8 cellular contexts compared by ENCODE assay signal in genomic region chr19:19138110-19138981, GRCh38. TPM values are rescaled to one million over a fixed set of nuclear protein-coding genes. Genes with fewer than 3 reads are reported as not detected.
DNase-seq lines count a peak whose midpoint lies in the region; ATAC-seq and TF ChIP-seq lines count a peak whose summit lies in the region.

Gene TMEM161A (minus strand): TSS chr19:19138478. CDS start chr19:19138428, 50 bp downstream.

- peaks cover 5% of the 10 kb centered on the region; the same call in 1 of the 2 replicates for H3K4me1 ChIP-seq in GM23338 (ENCODE audit: insufficient read depth)

- peak within 1 kb of the TSS; percentile 99 for H3K4me2 ChIP-seq in GM23338

- H3K36me3 Mint-ChIP-seq in GM23338 (ENCODE audit: low read depth) (peaks cover 10% of the 10 kb centered on the region), naive B cell (no peaks in the 10 kb centered on the region)
- H3K36me3 Mint-ChIP-seq in stimulated activated effector memory CD8-positive, alpha-beta T cell treated with anti-CD3 and anti-CD28 coated beads, Interleukin-12 subunit alpha, Interleukin-12 subunit beta, amount 100 ng/mL, for 72 hours = peaks cover 7% of the 10 kb centered on the region

- H3K27me3 Mint-ChIP-seq in GM23338 (ENCODE audit: insufficient read depth, low read depth, poor library complexity) = peaks cover 39% of the 10 kb centered on the region
- no peaks in the 10 kb centered on the region for H3K27me3 Mint-ChIP-seq in naive B cell

- peaks cover 10% of the 10 kb centered on the region; the same call in 1 of the 2 replicates for H3F3A ChIP-seq in GM23338 (replicated peaks; ENCODE audit: low read depth)

- no peaks in the 10 kb centered on the region for H3K9me2 ChIP-seq in GM23338 (ENCODE audit: insufficient read depth)

- H3K27ac Mint-ChIP-seq in GM23338 = peak within 1 kb of the TSS; percentile 97
- H3K27ac Mint-ChIP-seq in naive B cell = peak within 1 kb of the TSS; percentile 87 to 99 (median 96)
- peak within 1 kb of the TSS; percentile 98 for H3K27ac Mint-ChIP-seq in stimulated activated effector memory CD8-positive, alpha-beta T cell treated with anti-CD3 and anti-CD28 coated beads, Interleukin-12 subunit alpha, Interleukin-12 subunit beta, amount 100 ng/mL, for 72 hours

- no peak within 1 kb of the TSS for H3K27ac ChIP-seq in GM23338 (ENCODE audit: low read depth)

- H3K9me3 Mint-ChIP-seq in GM23338 (peaks cover 5% of the 10 kb centered on the region; the same call in 2 of the 3 replicates), naive B cell (no peaks in the 10 kb centered on the region)
- no peaks in the 10 kb centered on the region for H3K9me3 Mint-ChIP-seq in stimulated activated effector memory CD8-positive, alpha-beta T cell treated with anti-CD3 and anti-CD28 coated beads, Interleukin-12 subunit alpha, Interleukin-12 subunit beta, amount 100 ng/mL, for 72 hours

- H4K20me1 ChIP-seq in GM23338 (replicated peaks; ENCODE audit: insufficient read depth) = peaks cover 13% of the 10 kb centered on the region; the same call in 1 of the 2 replicates

- H3K27me3 ChIP-seq in GM23338 (ENCODE audit: insufficient read depth) = no peaks in the 10 kb centered on the region

- peak within 1 kb of the TSS; percentile 98 for H2AFZ ChIP-seq in GM23338

- H3K4me1 Mint-ChIP-seq in GM23338 (peaks cover 9% of the 10 kb centered on the region), naive B cell (peaks cover 27 to 37% (median 32%) of the 10 kb centered on the region in 3 donors)
- H3K4me1 Mint-ChIP-seq in stimulated activated effector memory CD8-positive, alpha-beta T cell treated with anti-CD3 and anti-CD28 coated beads, Interleukin-12 subunit alpha, Interleukin-12 subunit beta, amount 100 ng/mL, for 72 hours = peaks cover 32% of the 10 kb centered on the region

- peak within 1 kb of the TSS; percentile 99 for H3K4me3 Mint-ChIP-seq in GM23338
- peak within 1 kb of the TSS; percentile 87 to 100 (median 99) for H3K4me3 Mint-ChIP-seq in naive B cell
- peak within 1 kb of the TSS; percentile 96 for H3K4me3 Mint-ChIP-seq in stimulated activated effector memory CD8-positive, alpha-beta T cell treated with anti-CD3 and anti-CD28 coated beads, Interleukin-12 subunit alpha, Interleukin-12 subunit beta, amount 100 ng/mL, for 72 hours

- no peak for TF ChIP-seq CTCF in GM23338 (conservative IDR thresholded peaks at IDR 0.05; ENCODE audit: low read depth in 2 of 2)

- no peaks in the 10 kb centered on the region for H3K36me3 ChIP-seq in GM23338 (ENCODE audit: insufficient read depth)

- ATAC-seq in GM23338 (peak; percentile 92), naive B cell (ENCODE audit: low read depth in 2 of 2) (peak; percentile 98)
- peak; percentile 100 for ATAC-seq in stimulated activated effector memory CD8-positive, alpha-beta T cell treated with anti-CD3 and anti-CD28 coated beads, Interleukin-12 subunit alpha, Interleukin-12 subunit beta, amount 100 ng/mL, for 72 hours

- DNase-seq in Daoy (ENCODE audit: low read depth) = peak; percentile 99
- peak; percentile 99 for DNase-seq in GM23338 (ENCODE audit: low spot score)
- DNase-seq in LHCN-M2 (ENCODE audit: low read depth) = peak; percentile 98
- peak; percentile 99 for DNase-seq in RPMI7951 (ENCODE audit: low read depth)
- peak; percentile 91 for DNase-seq in activated T-helper 1 cell treated with Interleukin-2 at 50 U/mL for 16 hours (ENCODE audit: low read depth)
- peak; percentile 100 for DNase-seq in fibroblast of gingiva (ENCODE audit: low read depth)
- DNase-seq in naive B cell = peak; percentile 91
- peak; percentile 93 to 98 for DNase-seq in stimulated activated effector memory CD8-positive, alpha-beta T cell treated with anti-CD3 and anti-CD28 coated beads, Interleukin-12 subunit alpha, Interleukin-12 subunit beta, amount 100 ng/mL, for 72 hours (ENCODE audit: low spot score in 2 of 2)

- peak within 1 kb of the TSS; percentile 98 for H3K4me3 ChIP-seq in GM23338

- peaks cover 3% of the 10 kb centered on the region; the same call in 1 of the 2 replicates for H3K79me2 ChIP-seq in GM23338 (replicated peaks; ENCODE audit: insufficient read depth)

TF ChIP-seq in GM23338, 12 proteins besides CTCF, POLR2A, EP300 and RAD21:
- TF ChIP-seq REST (IDR thresholded peaks at IDR 0.05; ENCODE audit: unreplicated experiment) (no peak), POLR2AphosphoS5 (IDR thresholded peaks at IDR 0.05; ENCODE audit: low read depth) (peak; percentile 94), JUNB (IDR thresholded peaks at IDR 0.05; ENCODE audit: unreplicated experiment) (no peak), ETS1 (IDR thresholded peaks at IDR 0.05) (peak; percentile 79), CREB1 (CRISPR knock-in tag; IDR thresholded peaks at IDR 0.05; ENCODE audit: low read depth) (peak; percentile 80)

RNA-seq across cellular contexts. Expression of gene TMEM161A, which starts in this region (rescaled TPM):
- 26.7 and 35.8 TPM in 2 replicates for total RNA-seq in Daoy (2014; rRNA removed; shearing (Covaris generic))
- 59.3 and 59.5 TPM in 2 replicates for total RNA-seq in GM23338 (2014; rRNA removed; shearing (Covaris generic))
- polyA plus RNA-seq in GM23338 (2016; fragmentation: Nextera tagmentation; extraction: Ambion mirVana) = 38.0 and 38.9 TPM in 2 replicates
- total RNA-seq in LHCN-M2 (2014; rRNA removed) = 26.1 and 26.7 TPM in 2 replicates
- 17.9 TPM for polyA plus RNA-seq in LHCN-M2 (2012)
- 17.0 and 18.5 TPM in 2 replicates for total RNA-seq in RPMI7951 (2014; rRNA removed; shearing (Covaris generic))
- polyA plus RNA-seq in naive B cell (ENCODE audit: low read depth in 6 of 6) = 10 to 100 TPM; 15.0 to 22.9 (median 18.3) TPM
